ENCODE assay signal across 7 cellular contexts in genomic region chr9:3348169-3348568, GRCh38.
"Had no signal": no experiment of that assay in that cellular context is flagged by ENCODE, and none has a peak within 500 bp of the region (broad histone marks: within the 10 kb centered on the region; RNA-seq: fewer than 3 reads in every experiment).

No MANE protein-coding gene starts in this region.

- ATAC-seq: GM23338, K562 had no signal

- DNase-seq: H9, HCEC 1CT, IMR-90, KG1 had no signal

- H3K27ac ChIP-seq: HL-60 had no signal

- H3K4me3 ChIP-seq: GM23338, K562 had no signal
